21 cellular contexts compared by ENCODE assay signal in genomic region chr1:193342811-193343210, GRCh38.
"Had no signal": no experiment of that assay in that cellular context is flagged by ENCODE, and none has a peak within 500 bp of the region (broad histone marks: within the 10 kb centered on the region; RNA-seq: fewer than 3 reads in every experiment).

No MANE protein-coding gene starts in this region.

- H3K9ac ChIP-seq: SK-N-SH had no signal

- ATAC-seq: Panc1 had no signal

- H3K9me3 ChIP-seq: SK-N-SH had no signal

- H3K27ac ChIP-seq: HL-60, RWPE1 had no signal

- DNase-seq: KBM-7, MV-4-11, NCI-H1048, NCI-H1105, NCI-H1417, NCI-H1436 treated with DMSO at 0.1 percent for 48 hours, NCI-H187, NCI-H2029, NCI-H2081 treated with DMSO at 0.1 percent for 48 hours, NCI-H2171 treated with DMSO at 0.1 percent for 48 hours, NCI-H2227 treated with DMSO at 0.1 percent for 48 hours, NCI-H524, NCI-H69, NCI-H774, PC-3, SHP77, SK-N-SH, SW 1271 had no signal

- H3K4me2 ChIP-seq: SK-N-SH had no signal
